ENCODE assay signal across 17 cellular contexts in the genomic region with DNA sequence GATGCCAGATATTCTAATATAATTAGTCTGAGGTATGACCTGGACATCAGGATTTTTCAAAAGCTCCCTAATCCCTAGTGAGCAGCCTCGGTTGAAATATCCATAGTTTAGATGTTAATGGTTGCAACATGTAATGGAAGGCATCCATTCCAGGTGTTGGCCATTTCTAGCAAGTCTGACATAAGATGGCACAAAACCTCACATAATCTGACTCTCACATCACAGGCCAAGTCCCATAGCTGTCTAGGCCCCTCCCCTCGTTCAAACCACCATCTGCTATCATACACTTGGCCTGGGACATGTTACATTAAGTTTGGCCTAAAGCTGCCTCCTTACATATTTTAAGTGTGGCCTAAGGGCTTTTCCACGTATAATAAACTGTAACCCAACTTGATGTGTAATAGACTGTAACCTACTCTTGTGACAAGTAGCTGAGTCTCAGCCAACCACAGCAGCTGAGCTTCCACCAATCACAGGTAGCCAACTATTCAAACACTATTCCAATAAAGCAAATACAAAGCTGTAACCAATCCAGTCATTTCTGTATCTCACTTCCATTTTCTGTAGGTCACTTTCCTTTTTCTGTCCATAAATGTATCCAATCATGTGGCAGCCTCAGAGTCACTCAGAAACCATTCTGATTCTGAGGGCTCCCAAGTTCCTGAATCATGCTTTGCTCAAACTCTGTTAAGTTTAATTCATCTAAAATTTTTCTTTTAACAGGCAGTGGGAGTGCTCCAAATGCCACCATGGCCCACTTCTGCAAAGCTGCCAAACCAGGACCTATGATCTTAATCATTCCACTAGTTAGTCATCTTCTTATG. TPM values are rescaled to one million over a fixed set of nuclear protein-coding genes. Genes with fewer than 3 reads are reported as not detected.
DNase-seq lines count a peak whose midpoint lies in the region; ATAC-seq and TF ChIP-seq lines count a peak whose summit lies in the region.
"Had no signal": no experiment of that assay in that cellular context is flagged by ENCODE, and none has a peak within 500 bp of the region (broad histone marks: within the 10 kb centered on the region; RNA-seq: fewer than 3 reads in every experiment).

No MANE protein-coding gene starts in this region.

- no peak for TF ChIP-seq CTCF in VCaP (conservative IDR thresholded peaks at IDR 0.05)
- no peak for TF ChIP-seq CTCF in osteocyte (IDR thresholded peaks at IDR 0.05)

- peak overlapping the region; percentile 86 for H3K27ac ChIP-seq in VCaP
- H3K27ac ChIP-seq: lower lobe of right lung, prostate gland, SJCRH30, thoracic aorta had no signal

- no peaks in the 10 kb centered on the region for H3K4me1 Mint-ChIP-seq in stimulated activated effector memory CD8-positive, alpha-beta T cell treated with anti-CD3 and anti-CD28 coated beads, Interleukin-12 subunit alpha, Interleukin-12 subunit beta, amount 100 ng/mL, for 72 hours
- H3K4me1 Mint-ChIP-seq in osteocyte (ENCODE audit: unreplicated experiment) = no peaks in the 10 kb centered on the region
- H3K4me1 Mint-ChIP-seq: activated naive CD4-positive, alpha-beta T cell treated with anti-CD3 and anti-CD28 coated beads, Interleukin-2, amount 50 U/mL, for 24 hours; natural killer cell had no signal

- peak; percentile 56 for ATAC-seq in HG02571 (IDR thresholded peaks at IDR 0.05; ENCODE audit: unreplicated experiment)
- peak; percentile 56 for ATAC-seq in stimulated activated effector memory CD8-positive, alpha-beta T cell treated with anti-CD3 and anti-CD28 coated beads, Interleukin-12 subunit alpha, Interleukin-12 subunit beta, amount 100 ng/mL, for 72 hours
- no peak for ATAC-seq in GM19395 (IDR thresholded peaks at IDR 0.05; ENCODE audit: unreplicated experiment)
- ATAC-seq: lower lobe of right lung, natural killer cell had no signal

- H3K27me3 Mint-ChIP-seq in osteocyte (ENCODE audit: unreplicated experiment) = no peaks in the 10 kb centered on the region
- H3K27me3 Mint-ChIP-seq: activated naive CD4-positive, alpha-beta T cell treated with anti-CD3 and anti-CD28 coated beads, Interleukin-2, amount 50 U/mL, for 24 hours had no signal

- H3K36me3 Mint-ChIP-seq in stimulated activated effector memory CD8-positive, alpha-beta T cell treated with anti-CD3 and anti-CD28 coated beads, Interleukin-12 subunit alpha, Interleukin-12 subunit beta, amount 100 ng/mL, for 72 hours = no peaks in the 10 kb centered on the region
- no peaks in the 10 kb centered on the region for H3K36me3 Mint-ChIP-seq in osteocyte (ENCODE audit: unreplicated experiment)
- H3K36me3 Mint-ChIP-seq: activated naive CD4-positive, alpha-beta T cell treated with anti-CD3 and anti-CD28 coated beads, Interleukin-2, amount 50 U/mL, for 24 hours; natural killer cell had no signal

- DNase-seq in activated T-cell treated with anti-CD3 and anti-CD28 coated beads for 48 hours (ENCODE audit: low read depth) = peak; percentile 26
- DNase-seq in activated T-cell treated with anti-CD3 and anti-CD28 coated beads, Interleukin-2, amount 50 U/mL, for 1 hour = no peak
- no peak for DNase-seq in stimulated activated effector memory CD8-positive, alpha-beta T cell treated with anti-CD3 and anti-CD28 coated beads, Interleukin-12 subunit alpha, Interleukin-12 subunit beta, amount 100 ng/mL, for 72 hours (ENCODE audit: low spot score in 2 of 2)
- DNase-seq in activated CD8-positive, alpha-beta memory T cell treated with anti-CD3 and anti-CD28 coated beads, Interleukin-2, amount 50 U/mL, for 48 hours = no peak
- no peak for DNase-seq in osteocyte (ENCODE audit: extremely low spot score, unreplicated experiment)
- DNase-seq: central memory CD4-positive, alpha-beta T cell; lower lobe of right lung; natural killer cell; NCI-H1930; SJCRH30; T1000 had no signal

- H3K27ac Mint-ChIP-seq in stimulated activated effector memory CD8-positive, alpha-beta T cell treated with anti-CD3 and anti-CD28 coated beads, Interleukin-12 subunit alpha, Interleukin-12 subunit beta, amount 100 ng/mL, for 72 hours = no peak overlapping the region
- H3K27ac Mint-ChIP-seq in osteocyte (ENCODE audit: unreplicated experiment) = no peak overlapping the region
- H3K27ac Mint-ChIP-seq: activated naive CD4-positive, alpha-beta T cell treated with anti-CD3 and anti-CD28 coated beads, Interleukin-2, amount 50 U/mL, for 24 hours; natural killer cell had no signal

- no peaks in the 10 kb centered on the region for H3K9me3 Mint-ChIP-seq in stimulated activated effector memory CD8-positive, alpha-beta T cell treated with anti-CD3 and anti-CD28 coated beads, Interleukin-12 subunit alpha, Interleukin-12 subunit beta, amount 100 ng/mL, for 72 hours
- no peaks in the 10 kb centered on the region for H3K9me3 Mint-ChIP-seq in osteocyte (ENCODE audit: unreplicated experiment)
- H3K9me3 Mint-ChIP-seq: activated naive CD4-positive, alpha-beta T cell treated with anti-CD3 and anti-CD28 coated beads, Interleukin-2, amount 50 U/mL, for 24 hours; natural killer cell had no signal

- no peak overlapping the region for H3K4me3 Mint-ChIP-seq in stimulated activated effector memory CD8-positive, alpha-beta T cell treated with anti-CD3 and anti-CD28 coated beads, Interleukin-12 subunit alpha, Interleukin-12 subunit beta, amount 100 ng/mL, for 72 hours
- no peak overlapping the region for H3K4me3 Mint-ChIP-seq in osteocyte (ENCODE audit: unreplicated experiment)
- H3K4me3 Mint-ChIP-seq: activated naive CD4-positive, alpha-beta T cell treated with anti-CD3 and anti-CD28 coated beads, Interleukin-2, amount 50 U/mL, for 24 hours; natural killer cell had no signal

RNA-seq across cellular contexts. Expression of a gene that starts 59.4 kb away (rescaled TPM):
- not detected in 2 replicates for total RNA-seq in osteocyte
